ENCODE assay signal across 9 cellular contexts in the genomic region with DNA sequence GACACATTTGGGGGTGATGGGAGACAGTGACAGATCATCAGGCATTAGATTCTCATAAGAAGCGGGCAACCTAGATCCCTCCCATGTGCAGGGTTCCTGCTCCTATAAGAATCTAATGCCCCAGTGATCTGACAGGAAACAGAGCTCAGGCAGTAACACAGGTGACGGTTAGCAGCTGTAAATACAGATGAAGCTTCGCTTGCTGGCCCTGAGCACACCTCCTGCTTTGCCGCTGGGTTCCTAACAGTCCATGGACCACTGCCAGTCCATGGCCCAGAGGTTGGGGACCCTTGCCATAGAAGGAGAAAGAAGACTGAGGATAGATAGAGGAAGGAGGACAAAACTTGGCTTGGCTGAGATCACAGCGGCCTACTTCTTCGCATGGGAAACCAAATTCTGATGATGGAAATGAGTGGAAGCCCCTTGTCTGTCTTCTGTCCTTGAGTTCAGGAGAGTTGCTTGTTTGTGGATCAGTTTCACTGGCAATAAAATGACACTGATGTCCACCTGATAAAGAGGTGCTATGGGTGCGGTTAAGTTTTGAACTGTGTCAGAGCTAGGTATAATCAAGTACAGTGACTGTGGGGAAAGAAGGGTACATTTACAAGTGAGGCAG. TPM values are rescaled to one million over a fixed set of nuclear protein-coding genes. Genes with fewer than 3 reads are reported as not detected.
DNase-seq lines count a peak whose midpoint lies in the region; ATAC-seq and TF ChIP-seq lines count a peak whose summit lies in the region.
"Had no signal": no experiment of that assay in that cellular context is flagged by ENCODE, and none has a peak within 500 bp of the region (broad histone marks: within the 10 kb centered on the region; RNA-seq: fewer than 3 reads in every experiment).

No MANE protein-coding gene starts in this region.

- no peaks in the 10 kb centered on the region for H3K27me3 ChIP-seq in SK-N-SH (ENCODE audit: insufficient read depth)

- no peak for TF ChIP-seq CTCF in GM12864 (IDR thresholded peaks at IDR 0.05; ENCODE audit: low read depth, low read length, missing control alignments)
- TF ChIP-seq CTCF in SK-N-SH (IDR thresholded peaks at IDR 0.05) = no peak

- TF ChIP-seq EP300 in SK-N-SH (IDR thresholded peaks at IDR 0.05; ENCODE audit: borderline replicate concordance in 1 of 2, low read depth in 1 of 2, low read length in 1 of 2) = no peak

- CTCF ChIA-PET in SK-N-SH (lab: Yijun Ruan, JAX) = interaction anchor here (0.7 to 1.4 kb wide), 2 partner anchors 32 to 35 kb away, joined by 3 to 5 read pairs; no protein-coding TSS in a partner anchor

- POLR2A ChIA-PET in SK-N-SH (lab: Yijun Ruan, JAX) = no interaction called here

- no peak for TF ChIP-seq RAD21 in SK-N-SH (IDR thresholded peaks at IDR 0.05; ENCODE audit: low read length)

- no peaks in the 10 kb centered on the region for H4K20me1 ChIP-seq in SK-N-SH (ENCODE audit: insufficient read depth)

- no peaks in the 10 kb centered on the region for H3F3A ChIP-seq in SK-N-SH (replicated peaks; ENCODE audit: insufficient read depth)

- WGBS in SK-N-SH (ENCODE audit: low lambda C conversion rate) = 99% methylated on average over 7 of the region's 7 CpGs

- H3K79me2 ChIP-seq in SK-N-SH (ENCODE audit: insufficient read depth) = peaks cover 26% of the 10 kb centered on the region; the same call in 1 of the 2 replicates

- DNase-seq in GM12864 (ENCODE audit: low read depth) = peak; percentile 76
- peak; percentile 28 for DNase-seq in central memory CD4-positive, alpha-beta T cell
- DNase-seq in NCI-H2029 (lab: John Stamatoyannopoulos, UW) = no peak
- DNase-seq in SK-N-SH = no peak
- no peak for DNase-seq in NCI-H2227 treated with DMSO at 0.1 percent for 48 hours (lab: John Stamatoyannopoulos, UW)
- DNase-seq in inferior parietal cortex (ENCODE audit: extremely low spot score) = no peak
- DNase-seq: NCI-H774 had no signal

- no peak overlapping the region for H2AFZ ChIP-seq in SK-N-SH (ENCODE audit: low read depth)

- H3K27ac ChIP-seq in SK-N-SH (ENCODE audit: low read depth in 2 of 2, low read length in 1 of 2) = no peak overlapping the region

- H3K4me2 ChIP-seq in SK-N-SH = no peak overlapping the region

- no peaks in the 10 kb centered on the region for H3K36me3 ChIP-seq in SK-N-SH (replicated peaks in 1 of 2; ENCODE audit: control insufficient read depth in 1 of 2, insufficient read depth in 2 of 2, low read length in 1 of 2)

- no peaks in the 10 kb centered on the region for H3K9me3 ChIP-seq in SK-N-SH

- H3K9ac ChIP-seq in SK-N-SH = no peak overlapping the region

- H3K4me3 ChIP-seq in GM12864 (ENCODE audit: low read depth, low read length) = peak overlapping the region; percentile 82
- H3K4me3 ChIP-seq in SK-N-SH (ENCODE audit: low read depth in 2 of 2, low read length in 1 of 2) = no peak overlapping the region

- peaks cover 0 to 11% of the 10 kb centered on the region in 2 experiments; a peak in 2 of 4 replicates for H3K4me1 ChIP-seq in SK-N-SH (ENCODE audit: control insufficient read depth in 1 of 2, insufficient read depth in 2 of 2, low read depth in 1 of 2, low read length in 1 of 2)

- H3K9me2 ChIP-seq in SK-N-SH = no peaks in the 10 kb centered on the region

- peak; percentile 26 for ATAC-seq in GM19395 (IDR thresholded peaks at IDR 0.05; ENCODE audit: unreplicated experiment)
- ATAC-seq in HG03378 (IDR thresholded peaks at IDR 0.05; ENCODE audit: unreplicated experiment) = peak; percentile 23

TF ChIP-seq in SK-N-SH, 30 proteins besides CTCF, POLR2A, EP300 and RAD21:
- TF ChIP-seq, protein P1, sequence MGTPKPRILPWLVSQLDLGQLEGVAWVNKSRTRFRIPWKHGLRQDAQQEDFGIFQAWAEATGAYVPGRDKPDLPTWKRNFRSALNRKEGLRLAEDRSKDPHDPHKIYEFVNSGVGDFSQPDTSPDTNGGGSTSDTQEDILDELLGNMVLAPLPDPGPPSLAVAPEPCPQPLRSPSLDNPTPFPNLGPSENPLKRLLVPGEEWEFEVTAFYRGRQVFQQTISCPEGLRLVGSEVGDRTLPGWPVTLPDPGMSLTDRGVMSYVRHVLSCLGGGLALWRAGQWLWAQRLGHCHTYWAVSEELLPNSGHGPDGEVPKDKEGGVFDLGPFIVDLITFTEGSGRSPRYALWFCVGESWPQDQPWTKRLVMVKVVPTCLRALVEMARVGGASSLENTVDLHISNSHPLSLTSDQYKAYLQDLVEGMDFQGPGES (IDR thresholded peaks at IDR 0.05; ENCODE audit: low read depth, low read length) = no peak
- no peak for TF ChIP-seq GATA2 (CRISPR knock-in tag; IDR thresholded peaks at IDR 0.05)
- no peak for TF ChIP-seq USF1 (IDR thresholded peaks at IDR 0.05; ENCODE audit: borderline replicate concordance, low read depth)
- no peak for TF ChIP-seq TEAD4 (IDR thresholded peaks at IDR 0.05; ENCODE audit: borderline replicate concordance, insufficient read depth)
- TF ChIP-seq RXRA (IDR thresholded peaks at IDR 0.05; ENCODE audit: borderline replicate concordance, low read depth) = no peak
- TF ChIP-seq TAF1 (IDR thresholded peaks at IDR 0.05; ENCODE audit: borderline replicate concordance, low read depth, low read length) = no peak
- no peak for TF ChIP-seq MXI1 (IDR thresholded peaks at IDR 0.05; ENCODE audit: low read depth, low read length)
- TF ChIP-seq, protein P2, sequence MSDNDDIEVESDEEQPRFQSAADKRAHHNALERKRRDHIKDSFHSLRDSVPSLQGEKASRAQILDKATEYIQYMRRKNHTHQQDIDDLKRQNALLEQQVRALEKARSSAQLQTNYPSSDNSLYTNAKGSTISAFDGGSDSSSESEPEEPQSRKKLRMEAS (IDR thresholded peaks at IDR 0.05; ENCODE audit: low read depth) = no peak
- TF ChIP-seq, protein P3, sequence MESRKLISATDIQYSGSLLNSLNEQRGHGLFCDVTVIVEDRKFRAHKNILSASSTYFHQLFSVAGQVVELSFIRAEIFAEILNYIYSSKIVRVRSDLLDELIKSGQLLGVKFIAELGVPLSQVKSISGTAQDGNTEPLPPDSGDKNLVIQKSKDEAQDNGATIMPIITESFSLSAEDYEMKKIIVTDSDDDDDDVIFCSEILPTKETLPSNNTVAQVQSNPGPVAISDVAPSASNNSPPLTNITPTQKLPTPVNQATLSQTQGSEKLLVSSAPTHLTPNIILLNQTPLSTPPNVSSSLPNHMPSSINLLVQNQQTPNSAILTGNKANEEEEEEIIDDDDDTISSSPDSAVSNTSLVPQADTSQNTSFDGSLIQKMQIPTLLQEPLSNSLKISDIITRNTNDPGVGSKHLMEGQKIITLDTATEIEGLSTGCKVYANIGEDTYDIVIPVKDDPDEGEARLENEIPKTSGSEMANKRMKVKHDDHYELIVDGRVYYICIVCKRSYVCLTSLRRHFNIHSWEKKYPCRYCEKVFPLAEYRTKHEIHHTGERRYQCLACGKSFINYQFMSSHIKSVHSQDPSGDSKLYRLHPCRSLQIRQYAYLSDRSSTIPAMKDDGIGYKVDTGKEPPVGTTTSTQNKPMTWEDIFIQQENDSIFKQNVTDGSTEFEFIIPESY (IDR thresholded peaks at IDR 0.05; ENCODE audit: borderline replicate concordance, low read depth) = no peak
- TF ChIP-seq MEF2A (IDR thresholded peaks at IDR 0.05; ENCODE audit: borderline replicate concordance, low read depth) = no peak
- TF ChIP-seq, protein P4, sequence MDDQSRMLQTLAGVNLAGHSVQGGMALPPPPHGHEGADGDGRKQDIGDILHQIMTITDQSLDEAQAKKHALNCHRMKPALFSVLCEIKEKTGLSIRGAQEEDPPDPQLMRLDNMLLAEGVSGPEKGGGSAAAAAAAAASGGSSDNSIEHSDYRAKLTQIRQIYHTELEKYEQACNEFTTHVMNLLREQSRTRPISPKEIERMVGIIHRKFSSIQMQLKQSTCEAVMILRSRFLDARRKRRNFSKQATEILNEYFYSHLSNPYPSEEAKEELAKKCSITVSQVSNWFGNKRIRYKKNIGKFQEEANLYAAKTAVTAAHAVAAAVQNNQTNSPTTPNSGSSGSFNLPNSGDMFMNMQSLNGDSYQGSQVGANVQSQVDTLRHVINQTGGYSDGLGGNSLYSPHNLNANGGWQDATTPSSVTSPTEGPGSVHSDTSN (IDR thresholded peaks at IDR 0.05) = no peak
- no peak for TF ChIP-seq FOXM1 (IDR thresholded peaks at IDR 0.05; ENCODE audit: low read depth)

RNA-seq across cellular contexts. Expression of gene TIFA, which starts 1.7 kb away (rescaled TPM):
- polyA plus RNA-seq in SK-N-SH (2012; rRNA removed) = 1.8 and 2.3 TPM in 2 replicates
- polyA plus RNA-seq in SK-N-SH (2012; cell fraction: cytosol; rRNA removed) = 3.2 and 3.4 TPM in 2 replicates
- 0.36 and 1.2 TPM in 2 replicates for polyA plus RNA-seq in SK-N-SH (2012; cell fraction: nucleus; rRNA removed)

RNA-seq across cellular contexts. Expression of gene ALPK1, which starts 9.8 kb away (rescaled TPM):
- polyA plus RNA-seq in SK-N-SH (2012; rRNA removed) = 2.8 and 4.5 TPM in 2 replicates
- polyA plus RNA-seq in SK-N-SH (2012; cell fraction: cytosol; rRNA removed) = 2.6 and 2.7 TPM in 2 replicates
- polyA plus RNA-seq in SK-N-SH (2012; cell fraction: nucleus; rRNA removed) = 10.2 and 12.8 TPM in 2 replicates

RNA-seq across cellular contexts. Expression of gene AP1AR, which starts 55.8 kb away (rescaled TPM):
- 8.5 and 11.4 TPM in 2 replicates for polyA plus RNA-seq in SK-N-SH (2012; rRNA removed)
- 11.5 and 16.6 TPM in 2 replicates for polyA plus RNA-seq in SK-N-SH (2012; cell fraction: cytosol; rRNA removed)
- 9.7 and 10.1 TPM in 2 replicates for polyA plus RNA-seq in SK-N-SH (2012; cell fraction: nucleus; rRNA removed)

Comparison
In these comparisons a context has a peak if more than half of its experiments do, and no peak if none do; other contexts are left out.
1. DNase-seq: peak in GM12864 (single experiment) and central memory CD4-positive, alpha-beta T cell (single experiment); none in NCI-H2029 (single experiment), SK-N-SH (single experiment), NCI-H2227 treated with DMSO at 0.1 percent for 48 hours (single experiment) and inferior parietal cortex (single experiment).